Comparison of ENCODE assay signal across 14 cellular contexts in genomic region chr16:75113541-75114121, GRCh38. TPM values are rescaled to one million over a fixed set of nuclear protein-coding genes. Genes with fewer than 3 reads are reported as not detected.
DNase-seq lines count a peak whose midpoint lies in the region; ATAC-seq and TF ChIP-seq lines count a peak whose summit lies in the region.
"Had no signal": no experiment of that assay in that cellular context is flagged by ENCODE, and none has a peak within 500 bp of the region (broad histone marks: within the 10 kb centered on the region; RNA-seq: fewer than 3 reads in every experiment).

No MANE protein-coding gene starts in this region.

- no peak overlapping the region for H4K8ac ChIP-seq in IMR-90 (ENCODE audit: low read depth in 2 of 2, low read length in 2 of 2)

- H3K4me2 ChIP-seq in BLaER1 (peak overlapping the region; percentile 90), IMR-90 (ENCODE audit: low read depth, low read length) (no peak overlapping the region), osteoblast (ENCODE audit: insufficient read depth, low read length) (no peak overlapping the region)

- H3K4me1 ChIP-seq in BLaER1 (peaks cover 55% of the 10 kb centered on the region), IMR-90 (ENCODE audit: control insufficient read depth, insufficient read depth, low read length) (peaks cover 24% of the 10 kb centered on the region), endodermal cell (ENCODE audit: control insufficient read depth, insufficient read depth, low read length) (no peaks in the 10 kb centered on the region), osteoblast (ENCODE audit: insufficient read depth, low read length) (peaks cover 32% of the 10 kb centered on the region)

- no peak for TF ChIP-seq RAD21 in IMR-90 (IDR thresholded peaks at IDR 0.05; ENCODE audit: low read length)

- no peak overlapping the region for H3K18ac ChIP-seq in IMR-90 (ENCODE audit: low read depth, low read length)

- dilution Hi-C loops in IMR-90 (cut with HindIII; ENCODE audit: low sequenced_read_pairs, unreplicated experiment) = no loop called here

- no peak overlapping the region for H4K91ac ChIP-seq in IMR-90 (ENCODE audit: insufficient read depth, low read depth, low read length)

- H3K27ac Mint-ChIP-seq in endodermal cell = no peak overlapping the region
- no peak overlapping the region for H3K27ac Mint-ChIP-seq in activated CD8-positive, alpha-beta memory T cell treated with anti-CD3 and anti-CD28 coated beads, Interleukin-2, amount 10 ng/mL, durations not matched to agents 7 days and 5 days
- H3K27ac Mint-ChIP-seq: HFFc6, IgD-negative memory B cell had no signal

- H2AK9ac ChIP-seq in IMR-90 (replicated peaks; ENCODE audit: low read depth, low read length, poor library complexity) = no peak overlapping the region

- no TSS peak for BruUV-seq in IMR-90 (replicated peaks; lab: Mats Ljungman, UMichigan)

- no peaks in the 10 kb centered on the region; the same call in 1 of the 2 replicates for H3K9me3 ChIP-seq in BLaER1
- no peaks in the 10 kb centered on the region for H3K9me3 ChIP-seq in IMR-90 (ENCODE audit: control insufficient read depth, insufficient read depth, low read length)
- no peaks in the 10 kb centered on the region for H3K9me3 ChIP-seq in endodermal cell (ENCODE audit: control insufficient read depth, low read length)
- H3K9me3 ChIP-seq in osteoblast (ENCODE audit: low read depth, low read length) = no peaks in the 10 kb centered on the region

- H3K36me3 ChIP-seq in BLaER1 (0 out of 2 replicates have a peak, but pooled peaks cover 4% of the 10 kb centered on the region), IMR-90 (ENCODE audit: control insufficient read depth, insufficient read depth, low read length) (no peaks in the 10 kb centered on the region; the same call in 1 of the 2 replicates), endodermal cell (ENCODE audit: control insufficient read depth, insufficient read depth, low read length) (no peaks in the 10 kb centered on the region), osteoblast (ENCODE audit: insufficient read depth, low read length) (no peaks in the 10 kb centered on the region)

- POLR2A ChIA-PET in IMR-90 (lab: Charles Lee; ENCODE audit: unreplicated experiment) = no interaction called here

- no peak overlapping the region for H2BK20ac ChIP-seq in IMR-90 (ENCODE audit: low read depth, low read length)

- H3K9me3 Mint-ChIP-seq in endodermal cell = peaks cover 10% of the 10 kb centered on the region
- H3K9me3 Mint-ChIP-seq in activated CD8-positive, alpha-beta memory T cell treated with anti-CD3 and anti-CD28 coated beads, Interleukin-2, amount 10 ng/mL, durations not matched to agents 7 days and 5 days (ENCODE audit: low read depth) = peaks cover 2% of the 10 kb centered on the region
- H3K9me3 Mint-ChIP-seq: HFFc6, IgD-negative memory B cell had no signal

- no peaks in the 10 kb centered on the region for H3K27me3 Mint-ChIP-seq in endodermal cell (ENCODE audit: insufficient read depth)
- peaks cover 2% of the 10 kb centered on the region for H3K27me3 Mint-ChIP-seq in activated CD8-positive, alpha-beta memory T cell treated with anti-CD3 and anti-CD28 coated beads, Interleukin-2, amount 10 ng/mL, durations not matched to agents 7 days and 5 days

- CTCF ChIA-PET in IMR-90 (lab: Yijun Ruan, JAX) = no interaction called here
- CTCF ChIA-PET in activated CD8-positive, alpha-beta memory T cell treated with anti-CD3 and anti-CD28 coated beads, Interleukin-2, amount 10 ng/mL, durations not matched to agents 7 days and 5 days (lab: Charles Lee) = interaction anchor here (3.1 to 7.6 kb wide), 3 partner anchors 38 to 128 kb away, joined by 28 to 150 read pairs (median 57); partner anchors contain the start of genes WDR59 and ZNRF1

- no peak for ATAC-seq in IMR-90 (ENCODE audit: low read depth)
- no peak for ATAC-seq in activated CD8-positive, alpha-beta memory T cell treated with anti-CD3 and anti-CD28 coated beads, Interleukin-2, amount 10 ng/mL, durations not matched to agents 7 days and 5 days

- no peak overlapping the region for H3K23ac ChIP-seq in IMR-90 (ENCODE audit: low read depth, low read length)

- H2BK15ac ChIP-seq in IMR-90 (ENCODE audit: low read depth, low read length) = no peak overlapping the region

- TF ChIP-seq POLR2A in IMR-90 (IDR thresholded peaks at IDR 0.05; ENCODE audit: low read depth, low read length) = no peak

- no peak overlapping the region for H2BK5ac ChIP-seq in IMR-90 (ENCODE audit: low read depth, low read length, poor library complexity, severe bottlenecking)

- peaks cover 9% of the 10 kb centered on the region; the same call in 1 of the 2 replicates for H3K9me1 ChIP-seq in IMR-90 (ENCODE audit: insufficient read depth, low read length)

- H3K4ac ChIP-seq in IMR-90 (ENCODE audit: low read depth, low read length) = no peak overlapping the region

- H3K9ac ChIP-seq in BLaER1 (0 out of 2 replicates have a peak overlapping the region, but pooled peaks have one; percentile 82), IMR-90 (ENCODE audit: low read depth, low read length) (no peak overlapping the region), endodermal cell (ENCODE audit: extremely low read depth, low read length, poor library complexity, severe bottlenecking) (no peak overlapping the region)

- DNase-seq in IMR-90 (no peak), endodermal cell (peak; percentile 42), osteoblast (ENCODE audit: insufficient read length, low spot score, missing footprints) (peak; percentile 61), AG08396 (ENCODE audit: low spot score) (no peak), NCI-H2227 (lab: John Stamatoyannopoulos, UW; ENCODE audit: unreplicated experiment) (no peak)
- no peak for DNase-seq in stimulated activated CD4-positive, alpha-beta T cell treated with anti-CD3 and anti-CD28 coated beads, Interleukin-12 subunit alpha, Interleukin-12 subunit beta, amount 100 ng/mL, for 4 hours
- DNase-seq in activated CD8-positive, alpha-beta memory T cell treated with anti-CD3 and anti-CD28 coated beads, Interleukin-2, amount 10 ng/mL, durations not matched to agents 7 days and 5 days = no peak
- DNase-seq: 8988T, HFFc6, NCI-H1105, NCI-H2081 treated with DMSO at 0.1 percent for 48 hours, SIG-M5 had no signal

- no peak overlapping the region for H3K4me3 Mint-ChIP-seq in endodermal cell
- H3K4me3 Mint-ChIP-seq in activated CD8-positive, alpha-beta memory T cell treated with anti-CD3 and anti-CD28 coated beads, Interleukin-2, amount 10 ng/mL, durations not matched to agents 7 days and 5 days = no peak overlapping the region
- H3K4me3 Mint-ChIP-seq: HFFc6, IgD-negative memory B cell had no signal

- 96% methylated on average over 14 of the region's 20 CpGs; no CpG with 5 or more reads in 1 of the 2 experiments for WGBS in IMR-90 (ENCODE audit: extremely low coverage in 2 of 2, insufficient read length in 1 of 2), 2 experiments
- 97 to 99% methylated on average over 11 to 20 of the region's 20 CpGs for WGBS in endodermal cell (ENCODE audit: insufficient coverage in 1 of 2, insufficient read length in 1 of 2), 2 experiments

- intact Hi-C loops in IMR-90 (cut with micrococcal nuclease) = loop anchor here (5.0 kb wide), 1 partner anchor 301 kb away; no protein-coding TSS in a partner anchor

- peaks cover 32% of the 10 kb centered on the region for H3K4me1 Mint-ChIP-seq in endodermal cell
- H3K4me1 Mint-ChIP-seq in activated CD8-positive, alpha-beta memory T cell treated with anti-CD3 and anti-CD28 coated beads, Interleukin-2, amount 10 ng/mL, durations not matched to agents 7 days and 5 days = peaks cover 28% of the 10 kb centered on the region

- TF ChIP-seq CTCF in IMR-90 (conservative IDR thresholded peaks at IDR 0.05; ENCODE audit: low read depth, low read length) = no peak
- no peak for TF ChIP-seq CTCF in endodermal cell (conservative IDR thresholded peaks at IDR 0.05)
- no peak for TF ChIP-seq CTCF in osteoblast (IDR thresholded peaks at IDR 0.05; ENCODE audit: extremely low read depth, low read depth, low read length)

- no peaks in the 10 kb centered on the region for H3K27me3 ChIP-seq in BLaER1
- H3K27me3 ChIP-seq in IMR-90 (ENCODE audit: control insufficient read depth, insufficient read depth, low read length) = no peaks in the 10 kb centered on the region
- H3K27me3 ChIP-seq in endodermal cell (ENCODE audit: control insufficient read depth, insufficient read depth, low read length, poor library complexity, severe bottlenecking) = no peaks in the 10 kb centered on the region
- no peaks in the 10 kb centered on the region for H3K27me3 ChIP-seq in osteoblast (ENCODE audit: insufficient read depth, low read length)

- peak overlapping the region; percentile 24 for H2AFZ ChIP-seq in IMR-90 (replicated peaks; ENCODE audit: low read length, poor library complexity)
- H2AFZ ChIP-seq in osteoblast (ENCODE audit: low read length) = no peak overlapping the region

- H3K36me3 Mint-ChIP-seq in endodermal cell (ENCODE audit: low read depth) = no peaks in the 10 kb centered on the region
- H3K36me3 Mint-ChIP-seq in activated CD8-positive, alpha-beta memory T cell treated with anti-CD3 and anti-CD28 coated beads, Interleukin-2, amount 10 ng/mL, durations not matched to agents 7 days and 5 days = no peaks in the 10 kb centered on the region

- H2BK120ac ChIP-seq in IMR-90 (ENCODE audit: low read depth, low read length) = no peak overlapping the region

- H4K5ac ChIP-seq in IMR-90 (ENCODE audit: low read depth, low read length) = no peak overlapping the region

- no peak overlapping the region for H3K14ac ChIP-seq in IMR-90 (replicated peaks; ENCODE audit: low read depth, low read length)

- H3K79me2 ChIP-seq in osteoblast (ENCODE audit: insufficient read depth, low read length) = no peaks in the 10 kb centered on the region

- H3K27ac ChIP-seq in BLaER1 = peak overlapping the region; percentile 89
- no peak overlapping the region for H3K27ac ChIP-seq in IMR-90 (ENCODE audit: insufficient read depth, low read length)
- no peak overlapping the region for H3K27ac ChIP-seq in endodermal cell (ENCODE audit: low read depth, low read length)
- no peak overlapping the region for H3K27ac ChIP-seq in osteoblast (ENCODE audit: low read depth, low read length)

- H3K4me3 ChIP-seq in BLaER1 = no peak overlapping the region
- H3K4me3 ChIP-seq in IMR-90 (ENCODE audit: insufficient read depth, low read depth, low read length) = no peak overlapping the region
- no peak overlapping the region for H3K4me3 ChIP-seq in endodermal cell (ENCODE audit: low read length)
- no peak overlapping the region for H3K4me3 ChIP-seq in osteoblast (ENCODE audit: insufficient read depth, low read length)

- in situ Hi-C loops in IMR-90 (cut with MboI; ENCODE audit: low sequenced_read_pairs) = no loop called here

- H3K56ac ChIP-seq in IMR-90 (ENCODE audit: extremely low read depth, insufficient read depth, low read length) = no peak overlapping the region

- peaks cover 4 to 17% of the 10 kb centered on the region in 2 experiments; a peak in 3 of 4 replicates for H3K79me1 ChIP-seq in IMR-90 (ENCODE audit: low read depth in 1 of 2, low read length in 2 of 2)

- peaks cover 31% of the 10 kb centered on the region for H4K20me1 ChIP-seq in BLaER1
- peaks cover 10% of the 10 kb centered on the region for H4K20me1 ChIP-seq in IMR-90 (ENCODE audit: insufficient read depth, low read length)
- peaks cover 12% of the 10 kb centered on the region for H4K20me1 ChIP-seq in osteoblast (ENCODE audit: insufficient read depth, low read length)

- H2AK5ac ChIP-seq in IMR-90 (ENCODE audit: low read depth, low read length) = no peak overlapping the region

RNA-seq across cellular contexts. Expression of gene LDHD, which starts 2.9 kb away (rescaled TPM):
- total RNA-seq in IMR-90 (2012; rRNA removed) (under 0.01 TPM in 1 of 2 replicates, not detected in the other), endodermal cell (1 to 10 TPM; 1.4 to 4.3 TPM), osteoblast (2.7 and 3.6 TPM in 2 replicates)
- 0.23 and 0.26 TPM in 2 replicates for polyA plus RNA-seq in IMR-90 (2012; rRNA removed)
- polyA plus RNA-seq in IMR-90 (2012; cell fraction: cytosol; rRNA removed) = 0.16 and 0.29 TPM in 2 replicates
- polyA plus RNA-seq in IMR-90 (2012; cell fraction: nucleus; rRNA removed; ENCODE audit: low replicate concordance) = 0.78 and 1.1 TPM in 2 replicates
- polyA plus RNA-seq in endodermal cell (2013, experiment 1 of 2) = 1.3 TPM
- 0.70 TPM for polyA plus RNA-seq in endodermal cell (2013, experiment 2 of 2)
- total RNA-seq in activated CD8-positive, alpha-beta memory T cell treated with anti-CD3 and anti-CD28 coated beads, Interleukin-2, amount 10 ng/mL, durations not matched to agents 7 days and 5 days = not detected
- polyA plus RNA-seq: IgD-negative memory B cell had no signal

RNA-seq across cellular contexts. Expression of gene ZFP1, which starts 34.7 kb away (rescaled TPM):
- total RNA-seq in IMR-90 (2012; rRNA removed) (16.0 and 16.9 TPM in 2 replicates), endodermal cell (10 to 100 TPM; 10.4 to 13.3 TPM), osteoblast (12.7 TPM in 2 replicates)
- 3.7 and 3.8 TPM in 2 replicates for polyA plus RNA-seq in IMR-90 (2012; rRNA removed)
- 1.3 and 1.8 TPM in 2 replicates for polyA plus RNA-seq in IMR-90 (2012; cell fraction: cytosol; rRNA removed)
- 0.61 and 2.5 TPM in 2 replicates for polyA plus RNA-seq in IMR-90 (2012; cell fraction: nucleus; rRNA removed; ENCODE audit: low replicate concordance)
- 29.0 TPM for polyA plus RNA-seq in endodermal cell (2013, experiment 1 of 2)
- 24.5 TPM for polyA plus RNA-seq in endodermal cell (2013, experiment 2 of 2)
- 10 to 100 TPM; 13.6 to 15.6 TPM for total RNA-seq in activated CD8-positive, alpha-beta memory T cell treated with anti-CD3 and anti-CD28 coated beads, Interleukin-2, amount 10 ng/mL, durations not matched to agents 7 days and 5 days

Comparison
In these comparisons a context has a peak if more than half of its experiments do, and no peak if none do; other contexts are left out.
1. DNase-seq: peak in endodermal cell (single experiment) and osteoblast (single experiment); none in IMR-90 (single experiment), stimulated activated CD4-positive, alpha-beta T cell treated with anti-CD3 and anti-CD28 coated beads, Interleukin-12 subunit alpha, Interleukin-12 subunit beta, amount 100 ng/mL, for 4 hours (single experiment), activated CD8-positive, alpha-beta memory T cell treated with anti-CD3 and anti-CD28 coated beads, Interleukin-2, amount 10 ng/mL, durations not matched to agents 7 days and 5 days (single experiment), AG08396 (single experiment) and NCI-H2227 (single experiment).